In genomic region chr9:132876849-132877248, GRCh38 we compare ENCODE assay signal across 17 cellular contexts. TPM values are rescaled to one million over a fixed set of nuclear protein-coding genes. Genes with fewer than 3 reads are reported as not detected.
A peak's percentile ranks its signal among the peaks of the same experiment; 100 is the strongest.
DNase-seq lines count a peak whose midpoint lies in the region; ATAC-seq and TF ChIP-seq lines count a peak whose summit lies in the region.
"Had no signal": no experiment of that assay in that cellular context is flagged by ENCODE, and none has a peak within 500 bp of the region (broad histone marks: within the 10 kb centered on the region; RNA-seq: fewer than 3 reads in every experiment).

No MANE protein-coding gene starts in this region.

- 0 out of 4 replicates have a peak overlapping the region, but pooled peaks have one; percentile 99 for H3K4me3 ChIP-seq in HCT116 (replicated peaks in 1 of 2; ENCODE audit: low read depth in 1 of 2, low read length in 2 of 2)
- H3K4me3 ChIP-seq: SJCRH30 had no signal

- H3K4me2 ChIP-seq in HCT116 (ENCODE audit: low read length): peak overlapping the region; percentile 99

- no peaks in the 10 kb centered on the region for H3K9me3 Mint-ChIP-seq in activated CD4-positive, alpha-beta T cell treated with anti-CD3 and anti-CD28 coated beads, Interleukin-2, amount 10 ng/mL, durations not matched to agents 24 days and 14 days
- H3K9me3 Mint-ChIP-seq in activated naive CD8-positive, alpha-beta T cell treated with anti-CD3 and anti-CD28 coated beads, Interleukin-2, amount 50 U/mL, for 24 hours: no peaks in the 10 kb centered on the region
- no peaks in the 10 kb centered on the region for H3K9me3 Mint-ChIP-seq in nephron
- H3K9me3 Mint-ChIP-seq in stimulated activated memory B cell treated with anti-CD40 and anti-IgM and Interleukin-4, amounts not matched to agents 10 μg/mL and 1 μg/mL and 100 μg/mL, for 72 hours: no peaks in the 10 kb centered on the region

- no peak for TF ChIP-seq RAD21 in HCT116 (IDR thresholded peaks at IDR 0.05; ENCODE audit: low read depth)

- peak overlapping the region; percentile 81 for H3K4me3 Mint-ChIP-seq in activated CD4-positive, alpha-beta T cell treated with anti-CD3 and anti-CD28 coated beads, Interleukin-2, amount 10 ng/mL, durations not matched to agents 24 days and 14 days
- peak overlapping the region; percentile 76 for H3K4me3 Mint-ChIP-seq in activated naive CD8-positive, alpha-beta T cell treated with anti-CD3 and anti-CD28 coated beads, Interleukin-2, amount 50 U/mL, for 24 hours
- peak overlapping the region; percentile 80 to 86 (median 82) for H3K4me3 Mint-ChIP-seq in nephron
- H3K4me3 Mint-ChIP-seq in stimulated activated memory B cell treated with anti-CD40 and anti-IgM and Interleukin-4, amounts not matched to agents 10 μg/mL and 1 μg/mL and 100 μg/mL, for 72 hours: no peak overlapping the region

- H3K27ac ChIP-seq in HCT116 (ENCODE audit: low read depth, low read length): no peak overlapping the region
- H3K27ac ChIP-seq: SJCRH30, upper lobe of right lung had no signal

- no peak for TF ChIP-seq CTCF in HCT116 (IDR thresholded peaks at IDR 0.05 in 2 of 3, conservative IDR thresholded peaks at IDR 0.05 in 1 of 3; ENCODE audit: borderline replicate concordance in 1 of 3, insufficient read depth in 1 of 3, low read depth in 2 of 3, low read length in 2 of 3)
- TF ChIP-seq CTCF in nephron (IDR thresholded peaks at IDR 0.05; ENCODE audit: unreplicated experiment in 3 of 3): no peak

- no peak for ATAC-seq in HCT116
- no peak for ATAC-seq in activated naive CD8-positive, alpha-beta T cell treated with anti-CD3 and anti-CD28 coated beads, Interleukin-2, amount 50 U/mL, for 24 hours
- ATAC-seq in stimulated activated memory B cell treated with anti-CD40 and anti-IgM and Interleukin-4, amounts not matched to agents 10 μg/mL and 1 μg/mL and 100 μg/mL, for 72 hours: no peak
- ATAC-seq in HG03095 (IDR thresholded peaks at IDR 0.05; ENCODE audit: unreplicated experiment): no peak
- ATAC-seq: upper lobe of right lung had no signal

- no peak overlapping the region for H2AFZ ChIP-seq in HCT116 (ENCODE audit: low read depth, low read length, poor library complexity, severe bottlenecking)

- H3K4me1 Mint-ChIP-seq in activated CD4-positive, alpha-beta T cell treated with anti-CD3 and anti-CD28 coated beads, Interleukin-2, amount 10 ng/mL, durations not matched to agents 24 days and 14 days: peaks cover 18% of the 10 kb centered on the region
- H3K4me1 Mint-ChIP-seq in activated naive CD8-positive, alpha-beta T cell treated with anti-CD3 and anti-CD28 coated beads, Interleukin-2, amount 50 U/mL, for 24 hours: peaks cover 23% of the 10 kb centered on the region
- H3K4me1 Mint-ChIP-seq in nephron: no peaks in the 10 kb centered on the region
- H3K4me1 Mint-ChIP-seq in stimulated activated memory B cell treated with anti-CD40 and anti-IgM and Interleukin-4, amounts not matched to agents 10 μg/mL and 1 μg/mL and 100 μg/mL, for 72 hours: peaks cover 31% of the 10 kb centered on the region

- RAD21 ChIA-PET in HCT116 (lab: Charles Lee; ENCODE audit: low non-redundant PET in 1 of 2, low total read pairs in 2 of 2, uncharacterized antibody in 2 of 2, unreplicated experiment in 2 of 2): no interaction called here

- no peaks in the 10 kb centered on the region for H3K9me2 ChIP-seq in HCT116 (ENCODE audit: insufficient read depth)

- CTCF ChIA-PET in HCT116 (lab: Charles Lee): no interaction called here

- no peak overlapping the region for H3K27ac Mint-ChIP-seq in activated CD4-positive, alpha-beta T cell treated with anti-CD3 and anti-CD28 coated beads, Interleukin-2, amount 10 ng/mL, durations not matched to agents 24 days and 14 days
- H3K27ac Mint-ChIP-seq in activated naive CD8-positive, alpha-beta T cell treated with anti-CD3 and anti-CD28 coated beads, Interleukin-2, amount 50 U/mL, for 24 hours: no peak overlapping the region
- H3K27ac Mint-ChIP-seq in nephron: no peak overlapping the region
- no peak overlapping the region for H3K27ac Mint-ChIP-seq in stimulated activated memory B cell treated with anti-CD40 and anti-IgM and Interleukin-4, amounts not matched to agents 10 μg/mL and 1 μg/mL and 100 μg/mL, for 72 hours

- no peak for DNase-seq in activated CD4-positive, alpha-beta T cell treated with anti-CD3 and anti-CD28 coated beads, Interleukin-2, amount 10 ng/mL, durations not matched to agents 24 days and 14 days
- no peak for DNase-seq in activated CD4-positive, alpha-beta T cell treated with anti-CD3 and anti-CD28 coated beads for 48 hours
- DNase-seq in HCT116 (ENCODE audit: low read depth, low spot score): no peak
- DNase-seq in activated naive CD8-positive, alpha-beta T cell treated with anti-CD3 and anti-CD28 coated beads, Interleukin-2, amount 50 U/mL, for 24 hours: no peak
- DNase-seq in activated gamma-delta T cell treated with Interleukin-2 at 50 U/mL for 16 hours: no peak
- DNase-seq: cortex of kidney; EL; erythroblast; mesenchymal stem cell; NCI-H1436 treated with DMSO at 0.1 percent for 48 hours; NCI-H226; SJCRH30; stimulated activated CD4-positive, alpha-beta T cell treated with anti-CD3 and anti-CD28 coated beads, Interleukin-4, amount 100 ng/mL, for 24 hours; upper lobe of right lung had no signal

- TSS peak; percentile 57 for BruUV-seq in HCT116 (replicated peaks; lab: Mats Ljungman, UMichigan)

- H4K20me1 ChIP-seq in HCT116 (ENCODE audit: insufficient read depth): no peaks in the 10 kb centered on the region

- H3K79me2 ChIP-seq in HCT116 (ENCODE audit: insufficient read depth, low read length): no peaks in the 10 kb centered on the region

- no peak overlapping the region for H3K9ac ChIP-seq in HCT116 (ENCODE audit: low read length)

- no peaks in the 10 kb centered on the region for H3K9me3 ChIP-seq in HCT116 (ENCODE audit: control insufficient read depth in 1 of 2, insufficient read depth in 1 of 2, low read depth in 1 of 2, low read length in 2 of 2)
- H3K9me3 ChIP-seq: SJCRH30, upper lobe of right lung had no signal

- intact Hi-C loops in activated CD4-positive, alpha-beta T cell treated with anti-CD3 and anti-CD28 coated beads, Interleukin-2, amount 10 ng/mL, durations not matched to agents 24 days and 14 days (cut with micrococcal nuclease): loop anchor here (5.0 to 10.0 kb wide), 2 partner anchors 205 to 268 kb away; partner anchors contain the start of gene GTF3C4
- intact Hi-C loops in HCT116 (cut with micrococcal nuclease): no loop called here

- no peak for TF ChIP-seq POLR2A in HCT116 (IDR thresholded peaks at IDR 0.05; ENCODE audit: borderline replicate concordance, extremely low read depth, insufficient read depth, insufficient read length)

- no peaks in the 10 kb centered on the region for H3K36me3 Mint-ChIP-seq in activated CD4-positive, alpha-beta T cell treated with anti-CD3 and anti-CD28 coated beads, Interleukin-2, amount 10 ng/mL, durations not matched to agents 24 days and 14 days (ENCODE audit: low read depth)
- H3K36me3 Mint-ChIP-seq in activated naive CD8-positive, alpha-beta T cell treated with anti-CD3 and anti-CD28 coated beads, Interleukin-2, amount 50 U/mL, for 24 hours (ENCODE audit: low read depth): no peaks in the 10 kb centered on the region
- H3K36me3 Mint-ChIP-seq in nephron (ENCODE audit: low read depth): no peaks in the 10 kb centered on the region
- H3K36me3 Mint-ChIP-seq in stimulated activated memory B cell treated with anti-CD40 and anti-IgM and Interleukin-4, amounts not matched to agents 10 μg/mL and 1 μg/mL and 100 μg/mL, for 72 hours: no peaks in the 10 kb centered on the region

- no peaks in the 10 kb centered on the region for H3K36me3 ChIP-seq in HCT116 (ENCODE audit: control insufficient read depth in 1 of 2, insufficient read depth in 2 of 2, low read length in 2 of 2)
- H3K36me3 ChIP-seq: SJCRH30, upper lobe of right lung had no signal

- POLR2A ChIA-PET in HCT116 (lab: Charles Lee): no interaction called here

- H3K27me3 Mint-ChIP-seq in activated CD4-positive, alpha-beta T cell treated with anti-CD3 and anti-CD28 coated beads, Interleukin-2, amount 10 ng/mL, durations not matched to agents 24 days and 14 days: peaks cover 5% of the 10 kb centered on the region
- no peaks in the 10 kb centered on the region for H3K27me3 Mint-ChIP-seq in activated naive CD8-positive, alpha-beta T cell treated with anti-CD3 and anti-CD28 coated beads, Interleukin-2, amount 50 U/mL, for 24 hours
- H3K27me3 Mint-ChIP-seq in nephron (ENCODE audit: low read depth): no peaks in the 10 kb centered on the region
- H3K27me3 Mint-ChIP-seq in stimulated activated memory B cell treated with anti-CD40 and anti-IgM and Interleukin-4, amounts not matched to agents 10 μg/mL and 1 μg/mL and 100 μg/mL, for 72 hours: no peaks in the 10 kb centered on the region

- H3K27me3 ChIP-seq in HCT116 (ENCODE audit: insufficient read depth, low read length): no peaks in the 10 kb centered on the region
- H3K27me3 ChIP-seq: upper lobe of right lung had no signal

- peaks cover 7 to 26% of the 10 kb centered on the region in 2 experiments; a peak in 2 of 4 replicates for H3K4me1 ChIP-seq in HCT116 (ENCODE audit: control insufficient read depth in 1 of 2, insufficient read depth in 2 of 2, low read length in 2 of 2)
- H3K4me1 ChIP-seq: SJCRH30 had no signal

TF ChIP-seq in HCT116, 20 proteins besides CTCF, POLR2A, EP300 and RAD21 (continues in another document):
- TF ChIP-seq EGR1 (IDR thresholded peaks at IDR 0.05; ENCODE audit: low read depth) (no peak), FOSL1 (IDR thresholded peaks at IDR 0.05; ENCODE audit: low read depth) (no peak), YY1 (IDR thresholded peaks at IDR 0.05; ENCODE audit: extremely low read depth, insufficient replicate concordance, low read depth, low read length) (no peak), TCF7L2 (IDR thresholded peaks at IDR 0.05; ENCODE audit: borderline replicate concordance, extremely low read depth, insufficient read depth, insufficient read length) (no peak), CEBPB (IDR thresholded peaks at IDR 0.05; ENCODE audit: low read depth) (no peak), ZFX (IDR thresholded peaks at IDR 0.05) (no peak), SP1 (IDR thresholded peaks at IDR 0.05; ENCODE audit: low read depth) (no peak), MAX (IDR thresholded peaks at IDR 0.05) (no peak), ELF1 (IDR thresholded peaks at IDR 0.05; ENCODE audit: borderline replicate concordance, low read depth) (no peak), POLR2AphosphoS5 (IDR thresholded peaks at IDR 0.05; ENCODE audit: low read depth, low read length) (no peak)

RNA-seq across cellular contexts. Expression of gene AK8, which starts 1.2 kb away (rescaled TPM):
- 0.33 TPM in 1 of 2 replicates, not detected in the other for total RNA-seq in activated CD4-positive, alpha-beta T cell treated with anti-CD3 and anti-CD28 coated beads, Interleukin-2, amount 10 ng/mL, durations not matched to agents 24 days and 14 days
- 2.5 TPM for total RNA-seq in HCT116 (2021; ENCODE audit: unreplicated experiment)
- 1.7 TPM in 2 replicates for polyA plus RNA-seq in HCT116 (2012)
- total RNA-seq: SJCRH30 had no signal

RNA-seq across cellular contexts. Expression of gene SPACA9, which starts 1.8 kb away (rescaled TPM):
- 0.91 and 0.92 TPM in 2 replicates for total RNA-seq in activated CD4-positive, alpha-beta T cell treated with anti-CD3 and anti-CD28 coated beads, Interleukin-2, amount 10 ng/mL, durations not matched to agents 24 days and 14 days
- 8.0 TPM for total RNA-seq in HCT116 (2021; ENCODE audit: unreplicated experiment)
- 11.3 and 14.2 TPM in 2 replicates for polyA plus RNA-seq in HCT116 (2012)
